ENCODE assay signal across 19 cellular contexts in genomic region chr3:183350164-183350563, GRCh38.
DNase-seq lines count a peak whose midpoint lies in the region; ATAC-seq, FAIRE-seq and TF ChIP-seq lines count a peak whose summit lies in the region.
"Had no signal": no experiment of that assay in that cellular context is flagged by ENCODE, and none has a peak within 500 bp of the region (broad histone marks: within the 10 kb centered on the region; RNA-seq: fewer than 3 reads in every experiment).

No MANE protein-coding gene starts in this region.

- H3K36me3 Mint-ChIP-seq in activated CD4-positive, alpha-beta T cell treated with anti-CD3 and anti-CD28 coated beads for 36 hours (ENCODE audit: low read depth) = peaks cover 2% of the 10 kb centered on the region
- peaks cover 16% of the 10 kb centered on the region for H3K36me3 Mint-ChIP-seq in central memory CD8-positive, alpha-beta T cell (ENCODE audit: insufficient read depth)
- no peaks in the 10 kb centered on the region for H3K36me3 Mint-ChIP-seq in natural killer cell

- TF ChIP-seq POLR2A in H54 (IDR thresholded peaks at IDR 0.05; ENCODE audit: low read depth, low read length) = no peak

- H3K27me3 Mint-ChIP-seq in activated CD4-positive, alpha-beta T cell treated with anti-CD3 and anti-CD28 coated beads for 36 hours = peaks cover 2% of the 10 kb centered on the region
- H3K27me3 Mint-ChIP-seq in central memory CD8-positive, alpha-beta T cell = no peaks in the 10 kb centered on the region
- peaks cover 9 to 16% of the 10 kb centered on the region in 2 donors for H3K27me3 Mint-ChIP-seq in natural killer cell (ENCODE audit: low read depth in 2 of 2)

- CTCF ChIA-PET in activated CD4-positive, alpha-beta T cell treated with anti-CD3 and anti-CD28 coated beads for 36 hours (lab: Charles Lee) = no interaction called here

- peak; percentile 77 for ATAC-seq in activated CD4-positive, alpha-beta T cell treated with anti-CD3 and anti-CD28 coated beads for 36 hours
- peak; percentile 80 for ATAC-seq in central memory CD8-positive, alpha-beta T cell (replicated peaks; ENCODE audit: extremely low read depth, poor library complexity, severe bottlenecking)
- ATAC-seq in natural killer cell (peak; percentile 70 to 86 (median 79)), GM18868 (IDR thresholded peaks at IDR 0.05; ENCODE audit: unreplicated experiment) (no peak), HG02885 (IDR thresholded peaks at IDR 0.05; ENCODE audit: poor library complexity, unreplicated experiment) (no peak)
- ATAC-seq: gastroesophageal sphincter, Right ventricle myocardium inferior had no signal

- POLR2A ChIA-PET in activated CD4-positive, alpha-beta T cell treated with anti-CD3 and anti-CD28 coated beads for 36 hours (lab: Charles Lee) = no interaction called here

- no peak for DNase-seq in activated CD4-positive, alpha-beta T cell treated with anti-CD3 and anti-CD28 coated beads for 36 hours
- no peak for DNase-seq in activated CD4-positive, alpha-beta T cell treated with anti-CD3 and anti-CD28 coated beads for 48 hours
- no peak for DNase-seq in H54 (ENCODE audit: insufficient read length, low spot score)
- DNase-seq in central memory CD8-positive, alpha-beta T cell (ENCODE audit: low spot score in 2 of 2) = peak in 1 of 2 donors; percentile 58
- DNase-seq in natural killer cell = no peak
- no peak for DNase-seq in HUDEP-2 (lab: John Stamatoyannopoulos, UW; ENCODE audit: unreplicated experiment in 76 of 76)
- DNase-seq: Caco-2; effector CD4-positive, alpha-beta T cell; NCI-H748 treated with DMSO at 0.1 percent for 48 hours; retina; stimulated activated CD4-positive, alpha-beta T cell treated with anti-CD3 and anti-CD28 coated beads, Interleukin-4, amount 100 ng/mL, for 1 hour; stomach had no signal

- intact Hi-C loops in activated CD4-positive, alpha-beta T cell treated with anti-CD3 and anti-CD28 coated beads for 36 hours (cut with DNase I, micrococcal nuclease) = no loop called here
- intact Hi-C loops in natural killer cell (cut with micrococcal nuclease) = loop anchor here (1.0 kb wide), 1 partner anchor 64 kb away; no protein-coding TSS in a partner anchor

- H3K4me1 Mint-ChIP-seq in activated CD4-positive, alpha-beta T cell treated with anti-CD3 and anti-CD28 coated beads for 36 hours = peaks cover 21% of the 10 kb centered on the region
- peaks cover 34% of the 10 kb centered on the region for H3K4me1 Mint-ChIP-seq in central memory CD8-positive, alpha-beta T cell
- H3K4me1 Mint-ChIP-seq in natural killer cell = peaks cover 25 to 33% of the 10 kb centered on the region in 2 donors

- FAIRE-seq in H54 (lab: Jason Lieb, UNC) = peak; percentile 67
- FAIRE-seq: A204.1, GM12891, keratinocyte had no signal

- peak overlapping the region; percentile 73 for H3K27ac Mint-ChIP-seq in activated CD4-positive, alpha-beta T cell treated with anti-CD3 and anti-CD28 coated beads for 36 hours
- peak overlapping the region; percentile 98 for H3K27ac Mint-ChIP-seq in central memory CD8-positive, alpha-beta T cell (ENCODE audit: low read depth)
- H3K27ac Mint-ChIP-seq in natural killer cell = peak overlapping the region; percentile 67 to 90

- no peak for TF ChIP-seq CTCF in natural killer cell (IDR thresholded peaks at IDR 0.05)

- H3K4me3 Mint-ChIP-seq in activated CD4-positive, alpha-beta T cell treated with anti-CD3 and anti-CD28 coated beads for 36 hours = no peak overlapping the region
- peak overlapping the region; percentile 40 for H3K4me3 Mint-ChIP-seq in central memory CD8-positive, alpha-beta T cell
- H3K4me3 Mint-ChIP-seq in natural killer cell = peak overlapping the region; percentile 60

- H3K9me3 Mint-ChIP-seq in activated CD4-positive, alpha-beta T cell treated with anti-CD3 and anti-CD28 coated beads for 36 hours (ENCODE audit: low read depth) = peaks cover 9% of the 10 kb centered on the region
- H3K9me3 Mint-ChIP-seq in central memory CD8-positive, alpha-beta T cell = no peaks in the 10 kb centered on the region
- no peaks in the 10 kb centered on the region for H3K9me3 Mint-ChIP-seq in natural killer cell

Comparison
In these comparisons a context has a peak if more than half of its experiments do, and no peak if none do; other contexts are left out.
1. ATAC-seq: peak in activated CD4-positive, alpha-beta T cell treated with anti-CD3 and anti-CD28 coated beads for 36 hours (single experiment), central memory CD8-positive, alpha-beta T cell (single experiment) and natural killer cell (3 of 3); none in GM18868 (single experiment) and HG02885 (single experiment).
2. Peak in every context shown above with its lines, with median percentiles within 50 percentile points of each other: H3K27ac Mint-ChIP-seq.